19 cellular contexts compared by ENCODE assay signal in genomic region chr9:113638504-113638903, GRCh38.
DNase-seq lines count a peak whose midpoint lies in the region; ATAC-seq and TF ChIP-seq lines count a peak whose summit lies in the region.
"Had no signal": no experiment of that assay in that cellular context is flagged by ENCODE, and none has a peak within 500 bp of the region (broad histone marks: within the 10 kb centered on the region; RNA-seq: fewer than 3 reads in every experiment).

No MANE protein-coding gene starts in this region.

- H3K4me1 Mint-ChIP-seq in natural killer cell treated with Interleukin-12 subunit alpha and Interleukin-12 subunit beta and Interleukin-15 and Interleukin-18, amount 100 ng/mL, for 72 hours (ENCODE audit: low read depth in 2 of 2), result no peaks in the 10 kb centered on the region
- H3K4me1 Mint-ChIP-seq in natural killer cell, result no peaks in the 10 kb centered on the region
- H3K4me1 Mint-ChIP-seq: B cell; CD4-positive, CD25-positive, alpha-beta regulatory T cell had no signal

- no peaks in the 10 kb centered on the region for H3K9me3 Mint-ChIP-seq in natural killer cell treated with Interleukin-12 subunit alpha and Interleukin-12 subunit beta and Interleukin-15 and Interleukin-18, amount 100 ng/mL, for 72 hours
- no peaks in the 10 kb centered on the region for H3K9me3 Mint-ChIP-seq in natural killer cell
- H3K9me3 Mint-ChIP-seq: CD8-positive, alpha-beta T cell had no signal

- peak overlapping the region; percentile 2 for H3K27ac ChIP-seq in rectal smooth muscle tissue (ENCODE audit: low read depth, low read length)
- H3K27ac ChIP-seq: 22Rv1, BLaER1, C4-2B had no signal

- H3K4me3 ChIP-seq in rectal smooth muscle tissue (ENCODE audit: low read length), result no peak overlapping the region
- H3K4me3 ChIP-seq: BLaER1, GM12878, HAP-1 had no signal

- H3K27me3 Mint-ChIP-seq in natural killer cell treated with Interleukin-12 subunit alpha and Interleukin-12 subunit beta and Interleukin-15 and Interleukin-18, amount 100 ng/mL, for 72 hours, result peaks cover 8 to 12% of the 10 kb centered on the region in 2 donors
- peaks cover 4 to 5% of the 10 kb centered on the region in 2 donors for H3K27me3 Mint-ChIP-seq in natural killer cell (ENCODE audit: low read depth in 2 of 2)

- H3K4me1 ChIP-seq in rectal smooth muscle tissue (ENCODE audit: control insufficient read depth, insufficient read depth, low read length), result peaks cover 7% of the 10 kb centered on the region
- H3K4me1 ChIP-seq: BLaER1, HAP-1 had no signal

- TF ChIP-seq CTCF in natural killer cell (IDR thresholded peaks at IDR 0.05), result no peak

- intact Hi-C loops in natural killer cell (cut with micrococcal nuclease), result no loop called here

- no peak overlapping the region for H3K27ac Mint-ChIP-seq in natural killer cell treated with Interleukin-12 subunit alpha and Interleukin-12 subunit beta and Interleukin-15 and Interleukin-18, amount 100 ng/mL, for 72 hours
- no peak overlapping the region for H3K27ac Mint-ChIP-seq in natural killer cell
- H3K27ac Mint-ChIP-seq: B cell; CD4-positive, CD25-positive, alpha-beta regulatory T cell; CD8-positive, alpha-beta T cell; HFFc6 had no signal

- H3K9ac ChIP-seq in rectal smooth muscle tissue (ENCODE audit: low read length), result no peak overlapping the region
- H3K9ac ChIP-seq: BLaER1 had no signal

- H3K36me3 ChIP-seq in rectal smooth muscle tissue (ENCODE audit: control insufficient read depth, insufficient read depth, low read length), result no peaks in the 10 kb centered on the region
- H3K36me3 ChIP-seq: BLaER1, HAP-1 had no signal

- peak; percentile 10 for DNase-seq in natural killer cell treated with Interleukin-12 subunit alpha and Interleukin-12 subunit beta and Interleukin-15 and Interleukin-18, amount 100 ng/mL, for 72 hours (ENCODE audit: low spot score)
- DNase-seq in natural killer cell (no peak), islet precursor cell (peak; percentile 4), GM03348 (ENCODE audit: low spot score) (no peak)
- DNase-seq: CD4-positive, CD25-positive, alpha-beta regulatory T cell; CD8-positive, alpha-beta T cell; DMS153; DND-41; GOT3; HFFc6 had no signal

- no peaks in the 10 kb centered on the region for H3K27me3 ChIP-seq in rectal smooth muscle tissue (ENCODE audit: control insufficient read depth, insufficient read depth, low read length)
- H3K27me3 ChIP-seq: BLaER1 had no signal

- H3K36me3 Mint-ChIP-seq in natural killer cell treated with Interleukin-12 subunit alpha and Interleukin-12 subunit beta and Interleukin-15 and Interleukin-18, amount 100 ng/mL, for 72 hours, result no peaks in the 10 kb centered on the region
- H3K36me3 Mint-ChIP-seq in natural killer cell, result no peaks in the 10 kb centered on the region
- H3K36me3 Mint-ChIP-seq: CD4-positive, CD25-positive, alpha-beta regulatory T cell; CD8-positive, alpha-beta T cell had no signal

- no peak for ATAC-seq in natural killer cell treated with Interleukin-12 subunit alpha and Interleukin-12 subunit beta and Interleukin-15 and Interleukin-18, amount 100 ng/mL, for 72 hours
- ATAC-seq in natural killer cell, result no peak
- no peak for ATAC-seq in HG03521 (IDR thresholded peaks at IDR 0.05; ENCODE audit: unreplicated experiment)
- ATAC-seq in HG03039 (IDR thresholded peaks at IDR 0.05; ENCODE audit: unreplicated experiment), result no peak
- ATAC-seq: CD8-positive, alpha-beta T cell; GM12878 had no signal

- no peak overlapping the region for H3K4me3 Mint-ChIP-seq in natural killer cell treated with Interleukin-12 subunit alpha and Interleukin-12 subunit beta and Interleukin-15 and Interleukin-18, amount 100 ng/mL, for 72 hours
- H3K4me3 Mint-ChIP-seq in natural killer cell, result no peak overlapping the region
- H3K4me3 Mint-ChIP-seq: B cell; CD4-positive, CD25-positive, alpha-beta regulatory T cell; CD8-positive, alpha-beta T cell; HFFc6 had no signal

Comparison
In these comparisons a context has a peak if more than half of its experiments do, and no peak if none do; other contexts are left out.
1. DNase-seq: peak in natural killer cell treated with Interleukin-12 subunit alpha and Interleukin-12 subunit beta and Interleukin-15 and Interleukin-18, amount 100 ng/mL, for 72 hours (single experiment) and islet precursor cell (single experiment); none in natural killer cell (single experiment) and GM03348 (single experiment).